Comparison of ENCODE assay signal across 16 cellular contexts in genomic region chr1:204990059-204990664, GRCh38. TPM values are rescaled to one million over a fixed set of nuclear protein-coding genes. Genes with fewer than 3 reads are reported as not detected.
A peak's percentile ranks its signal among the peaks of the same experiment; 100 is the strongest.
DNase-seq lines count a peak whose midpoint lies in the region; ATAC-seq and TF ChIP-seq lines count a peak whose summit lies in the region.
"Had no signal": no experiment of that assay in that cellular context is flagged by ENCODE, and none has a peak within 500 bp of the region (broad histone marks: within the 10 kb centered on the region; RNA-seq: fewer than 3 reads in every experiment).

No MANE protein-coding gene starts in this region.

- peaks cover 0 to 3% (median 2%) of the 10 kb centered on the region in 3 donors for H3K27me3 Mint-ChIP-seq in CD14-positive monocyte (ENCODE audit: low read depth in 3 of 3)
- H3K27me3 Mint-ChIP-seq in stimulated activated naive B cell treated with anti-CD40 and anti-IgM and Interleukin-4, amounts not matched to agents 10 μg/mL and 1 μg/mL and 100 μg/mL, for 72 hours = peaks cover 8 to 16% of the 10 kb centered on the region in 2 donors
- peaks cover 6% of the 10 kb centered on the region for H3K27me3 Mint-ChIP-seq in activated T-helper 2 cell treated with anti-CD3 and anti-CD28 coated beads, Interferon-gamma antibody, Interleukin-2, Interleukin-4, amounts not matched to agents 10 μg/mL and 5 μg/mL and 100 μg/mL, durations not matched to agents 14 hours and 24 hours and 36 hours (ENCODE audit: low read depth)
- H3K27me3 Mint-ChIP-seq: CD4-positive, alpha-beta T cell had no signal

- intact Hi-C loops in CD14-positive monocyte (cut with micrococcal nuclease) = loop anchor here in 1 of 2 donors (2.0 kb wide), 1 partner anchor 71 kb away; no protein-coding TSS in a partner anchor
- intact Hi-C loops in activated T-helper 2 cell treated with anti-CD3 and anti-CD28 coated beads, Interferon-gamma antibody, Interleukin-2, Interleukin-4, amounts not matched to agents 10 μg/mL and 5 μg/mL and 100 μg/mL, durations not matched to agents 14 hours and 24 hours and 36 hours (cut with micrococcal nuclease) = no loop called here

- H3K27ac Mint-ChIP-seq in CD14-positive monocyte = peak overlapping the region in 1 of 7 donors; percentile 36
- no peak overlapping the region for H3K27ac Mint-ChIP-seq in stimulated activated naive B cell treated with anti-CD40 and anti-IgM and Interleukin-4, amounts not matched to agents 10 μg/mL and 1 μg/mL and 100 μg/mL, for 72 hours
- no peak overlapping the region for H3K27ac Mint-ChIP-seq in activated T-helper 2 cell treated with anti-CD3 and anti-CD28 coated beads, Interferon-gamma antibody, Interleukin-2, Interleukin-4, amounts not matched to agents 10 μg/mL and 5 μg/mL and 100 μg/mL, durations not matched to agents 14 hours and 24 hours and 36 hours
- H3K27ac Mint-ChIP-seq: activated CD4-positive, alpha-beta T cell treated with anti-CD3 and anti-CD28 coated beads, Interleukin-2, amount 10 ng/mL, durations not matched to agents 24 days and 14 days; CD4-positive, alpha-beta T cell; effector memory CD8-positive, alpha-beta T cell had no signal

- no peak overlapping the region for H3K4me3 Mint-ChIP-seq in CD14-positive monocyte
- H3K4me3 Mint-ChIP-seq in stimulated activated naive B cell treated with anti-CD40 and anti-IgM and Interleukin-4, amounts not matched to agents 10 μg/mL and 1 μg/mL and 100 μg/mL, for 72 hours = no peak overlapping the region
- no peak overlapping the region for H3K4me3 Mint-ChIP-seq in activated T-helper 2 cell treated with anti-CD3 and anti-CD28 coated beads, Interferon-gamma antibody, Interleukin-2, Interleukin-4, amounts not matched to agents 10 μg/mL and 5 μg/mL and 100 μg/mL, durations not matched to agents 14 hours and 24 hours and 36 hours (ENCODE audit: low read depth)
- H3K4me3 Mint-ChIP-seq: activated CD4-positive, alpha-beta T cell treated with anti-CD3 and anti-CD28 coated beads, Interleukin-2, amount 10 ng/mL, durations not matched to agents 24 days and 14 days; CD4-positive, alpha-beta T cell; effector memory CD8-positive, alpha-beta T cell; naive thymus-derived CD8-positive, alpha-beta T cell had no signal

- DNase-seq in ELF-1 (ENCODE audit: low read depth, low spot score) (peak; percentile 74), amygdala (lab: John Stamatoyannopoulos, UW) (peak in 29 of 56 donors; percentile 14 to 76 (median 46)), globus pallidus (ENCODE audit: low spot score) (peak; percentile 91), nucleus accumbens (lab: John Stamatoyannopoulos, UW) (peak in 40 of 56 donors; percentile 16 to 82 (median 51)), CD14-positive monocyte (ENCODE audit: low spot score) (no peak), NCI-H524 (lab: John Stamatoyannopoulos, UW) (no peak)
- DNase-seq in stimulated activated naive B cell treated with anti-CD40 and anti-IgM and Interleukin-4, amounts not matched to agents 10 μg/mL and 1 μg/mL and 100 μg/mL, for 72 hours = no peak
- no peak for DNase-seq in activated T-helper 2 cell treated with anti-CD3 and anti-CD28 coated beads, Interferon-gamma antibody, Interleukin-2, Interleukin-4, amounts not matched to agents 10 μg/mL and 5 μg/mL and 100 μg/mL, durations not matched to agents 14 hours and 24 hours and 36 hours (ENCODE audit: low spot score)
- DNase-seq: activated gamma-delta T cell, kidney had no signal

- peaks cover 33% of the 10 kb centered on the region for H3K4me1 Mint-ChIP-seq in CD14-positive monocyte
- H3K4me1 Mint-ChIP-seq in stimulated activated naive B cell treated with anti-CD40 and anti-IgM and Interleukin-4, amounts not matched to agents 10 μg/mL and 1 μg/mL and 100 μg/mL, for 72 hours = peaks cover 15 to 24% of the 10 kb centered on the region in 2 donors
- H3K4me1 Mint-ChIP-seq in activated T-helper 2 cell treated with anti-CD3 and anti-CD28 coated beads, Interferon-gamma antibody, Interleukin-2, Interleukin-4, amounts not matched to agents 10 μg/mL and 5 μg/mL and 100 μg/mL, durations not matched to agents 14 hours and 24 hours and 36 hours (ENCODE audit: low read depth) = peaks cover 7% of the 10 kb centered on the region

- no peak for ATAC-seq in stimulated activated naive B cell treated with anti-CD40 and anti-IgM and Interleukin-4, amounts not matched to agents 10 μg/mL and 1 μg/mL and 100 μg/mL, for 72 hours (replicated peaks)

- H3K9me3 Mint-ChIP-seq in CD14-positive monocyte = peaks cover 0 to 5% (median 3%) of the 10 kb centered on the region in 7 donors
- H3K9me3 Mint-ChIP-seq in stimulated activated naive B cell treated with anti-CD40 and anti-IgM and Interleukin-4, amounts not matched to agents 10 μg/mL and 1 μg/mL and 100 μg/mL, for 72 hours = no peaks in the 10 kb centered on the region
- H3K9me3 Mint-ChIP-seq in activated T-helper 2 cell treated with anti-CD3 and anti-CD28 coated beads, Interferon-gamma antibody, Interleukin-2, Interleukin-4, amounts not matched to agents 10 μg/mL and 5 μg/mL and 100 μg/mL, durations not matched to agents 14 hours and 24 hours and 36 hours = no peaks in the 10 kb centered on the region
- H3K9me3 Mint-ChIP-seq: activated CD4-positive, alpha-beta T cell treated with anti-CD3 and anti-CD28 coated beads, Interleukin-2, amount 10 ng/mL, durations not matched to agents 24 days and 14 days; CD4-positive, alpha-beta T cell; effector memory CD8-positive, alpha-beta T cell; naive thymus-derived CD8-positive, alpha-beta T cell had no signal

- no peak for TF ChIP-seq CTCF in CD14-positive monocyte (IDR thresholded peaks at IDR 0.05)

- H3K36me3 Mint-ChIP-seq in CD14-positive monocyte = peaks cover 0 to 4% of the 10 kb centered on the region in 2 donors
- no peaks in the 10 kb centered on the region for H3K36me3 Mint-ChIP-seq in stimulated activated naive B cell treated with anti-CD40 and anti-IgM and Interleukin-4, amounts not matched to agents 10 μg/mL and 1 μg/mL and 100 μg/mL, for 72 hours
- no peaks in the 10 kb centered on the region for H3K36me3 Mint-ChIP-seq in activated T-helper 2 cell treated with anti-CD3 and anti-CD28 coated beads, Interferon-gamma antibody, Interleukin-2, Interleukin-4, amounts not matched to agents 10 μg/mL and 5 μg/mL and 100 μg/mL, durations not matched to agents 14 hours and 24 hours and 36 hours (ENCODE audit: low read depth)
- H3K36me3 Mint-ChIP-seq: naive thymus-derived CD8-positive, alpha-beta T cell had no signal

RNA-seq across cellular contexts. Expression of gene CNTN2, which starts 52.9 kb away (rescaled TPM):
- polyA plus RNA-seq in CD14-positive monocyte = not detected
- total RNA-seq in activated T-helper 2 cell treated with anti-CD3 and anti-CD28 coated beads, Interferon-gamma antibody, Interleukin-2, Interleukin-4, amounts not matched to agents 10 μg/mL and 5 μg/mL and 100 μg/mL, durations not matched to agents 14 hours and 24 hours and 36 hours = not detected in 2 replicates
- total RNA-seq: activated CD4-positive, alpha-beta T cell treated with anti-CD3 and anti-CD28 coated beads, Interleukin-2, amount 10 ng/mL, durations not matched to agents 24 days and 14 days; CD4-positive, alpha-beta T cell; fibroblast of lung; naive thymus-derived CD8-positive, alpha-beta T cell; NCI-H460 had no signal
- polyA plus RNA-seq: fibroblast of lung; naive thymus-derived CD8-positive, alpha-beta T cell had no signal

Comparison
In these comparisons a context has a peak if more than half of its experiments do, and no peak if none do; other contexts are left out.
1. DNase-seq: peak in ELF-1 (single experiment), amygdala (29 of 56), globus pallidus (single experiment) and nucleus accumbens (40 of 56); none in CD14-positive monocyte (single experiment), NCI-H524 (0 of 2), stimulated activated naive B cell treated with anti-CD40 and anti-IgM and Interleukin-4, amounts not matched to agents 10 μg/mL and 1 μg/mL and 100 μg/mL, for 72 hours (single experiment) and activated T-helper 2 cell treated with anti-CD3 and anti-CD28 coated beads, Interferon-gamma antibody, Interleukin-2, Interleukin-4, amounts not matched to agents 10 μg/mL and 5 μg/mL and 100 μg/mL, durations not matched to agents 14 hours and 24 hours and 36 hours (single experiment).